In genomic region chrX:48715876-48716502, GRCh38 we compare ENCODE assay signal across 16 cellular contexts. TPM values are rescaled to one million over a fixed set of nuclear protein-coding genes. Genes with fewer than 3 reads are reported as not detected.
DNase-seq lines count a peak whose midpoint lies in the region; ATAC-seq, FAIRE-seq and TF ChIP-seq lines count a peak whose summit lies in the region.
"Had no signal": no experiment of that assay in that cellular context is flagged by ENCODE, and none has a peak within 500 bp of the region (broad histone marks: within the 10 kb centered on the region; RNA-seq: fewer than 3 reads in every experiment).

No MANE protein-coding gene starts in this region.

- POLR2A ChIA-PET in CD4-positive, alpha-beta memory T cell (lab: Charles Lee; ENCODE audit: partially characterized antibody) = interaction anchor here (1.1 to 8.7 kb wide), 2 partner anchors 21 to 86 kb away, joined by 3 to 82 read pairs; partner anchors contain the start of gene HDAC6
- POLR2A ChIA-PET in naive thymus-derived CD4-positive, alpha-beta T cell (lab: Charles Lee) = interaction anchor here (0.7 to 3.7 kb wide), 4 partner anchors 11 to 32 kb away, joined by 3 to 26 read pairs (median 8); partner anchors contain the start of gene WAS

- H3K4me1 Mint-ChIP-seq in CD4-positive, alpha-beta memory T cell = peaks cover 68 to 76% (median 72%) of the 10 kb centered on the region in 4 donors
- peaks cover 66% of the 10 kb centered on the region for H3K4me1 Mint-ChIP-seq in activated T-helper 1 cell treated with anti-CD3 and anti-CD28 coated beads, Interleukin-12 subunit alpha, Interleukin-12 subunit beta, Interleukin-2, Interleukin-4 antibody, amounts not matched to agents 30 ng/mL and 10 ng/mL and 1 ng/mL, durations not matched to agents 14 hours and 24 hours and 36 hours (ENCODE audit: low read depth)
- H3K4me1 Mint-ChIP-seq in naive thymus-derived CD4-positive, alpha-beta T cell = peaks cover 60 to 77% (median 74%) of the 10 kb centered on the region in 7 donors

- H3K9me3 Mint-ChIP-seq in CD4-positive, alpha-beta memory T cell = peaks cover 0 to 1% (median 0%) of the 10 kb centered on the region in 8 donors
- H3K9me3 Mint-ChIP-seq in activated T-helper 1 cell treated with anti-CD3 and anti-CD28 coated beads, Interleukin-12 subunit alpha, Interleukin-12 subunit beta, Interleukin-2, Interleukin-4 antibody, amounts not matched to agents 30 ng/mL and 10 ng/mL and 1 ng/mL, durations not matched to agents 14 hours and 24 hours and 36 hours = peaks cover 3% of the 10 kb centered on the region
- H3K9me3 Mint-ChIP-seq in naive thymus-derived CD4-positive, alpha-beta T cell = peaks cover 0 to 11% (median 0%) of the 10 kb centered on the region in 11 donors

- H3K36me3 Mint-ChIP-seq in CD4-positive, alpha-beta memory T cell = no peaks in the 10 kb centered on the region
- peaks cover 5% of the 10 kb centered on the region for H3K36me3 Mint-ChIP-seq in activated T-helper 1 cell treated with anti-CD3 and anti-CD28 coated beads, Interleukin-12 subunit alpha, Interleukin-12 subunit beta, Interleukin-2, Interleukin-4 antibody, amounts not matched to agents 30 ng/mL and 10 ng/mL and 1 ng/mL, durations not matched to agents 14 hours and 24 hours and 36 hours (ENCODE audit: low read depth)
- peaks cover 0 to 53% (median 0%) of the 10 kb centered on the region in 5 donors for H3K36me3 Mint-ChIP-seq in naive thymus-derived CD4-positive, alpha-beta T cell

- H3K27me3 Mint-ChIP-seq in CD4-positive, alpha-beta memory T cell = no peaks in the 10 kb centered on the region
- H3K27me3 Mint-ChIP-seq in activated T-helper 1 cell treated with anti-CD3 and anti-CD28 coated beads, Interleukin-12 subunit alpha, Interleukin-12 subunit beta, Interleukin-2, Interleukin-4 antibody, amounts not matched to agents 30 ng/mL and 10 ng/mL and 1 ng/mL, durations not matched to agents 14 hours and 24 hours and 36 hours (ENCODE audit: insufficient read depth) = no peaks in the 10 kb centered on the region
- H3K27me3 Mint-ChIP-seq in naive thymus-derived CD4-positive, alpha-beta T cell = peaks cover 0 to 2% (median 0%) of the 10 kb centered on the region in 5 donors

- TF ChIP-seq CTCF in GM12865 (IDR thresholded peaks at IDR 0.05; ENCODE audit: insufficient read depth, low read depth, low read length, missing control alignments) = no peak

- peak overlapping the region in 6 of 8 donors; percentile 22 to 74 (median 48) for H3K4me3 Mint-ChIP-seq in CD4-positive, alpha-beta memory T cell
- H3K4me3 Mint-ChIP-seq in activated T-helper 1 cell treated with anti-CD3 and anti-CD28 coated beads, Interleukin-12 subunit alpha, Interleukin-12 subunit beta, Interleukin-2, Interleukin-4 antibody, amounts not matched to agents 30 ng/mL and 10 ng/mL and 1 ng/mL, durations not matched to agents 14 hours and 24 hours and 36 hours = peak overlapping the region; percentile 17
- peak overlapping the region; percentile 6 to 80 (median 58) for H3K4me3 Mint-ChIP-seq in naive thymus-derived CD4-positive, alpha-beta T cell

- H3K36me3 ChIP-seq in CD4-positive, alpha-beta memory T cell (ENCODE audit: insufficient read depth, low read length) = no peaks in the 10 kb centered on the region
- no peaks in the 10 kb centered on the region for H3K36me3 ChIP-seq in naive thymus-derived CD4-positive, alpha-beta T cell (ENCODE audit: control insufficient read depth in 2 of 3, insufficient read depth in 3 of 3, low read length in 3 of 3)
- H3K36me3 ChIP-seq: BE2C, left lung, pancreas, tibial artery had no signal

- peaks cover 90% of the 10 kb centered on the region for H3K4me1 ChIP-seq in CD4-positive, alpha-beta memory T cell (ENCODE audit: insufficient read depth, low read length)
- H3K4me1 ChIP-seq in naive thymus-derived CD4-positive, alpha-beta T cell (ENCODE audit: control insufficient read depth in 2 of 2, insufficient read depth in 2 of 2, low read length in 2 of 2) = peaks cover 64 to 68% of the 10 kb centered on the region in 2 donors
- H3K4me1 ChIP-seq: BE2C, foreskin keratinocyte, left lung, pancreas, tibial artery had no signal

- intact Hi-C loops in CD4-positive, alpha-beta memory T cell (cut with micrococcal nuclease) = no loop called here
- intact Hi-C loops in activated T-helper 1 cell treated with anti-CD3 and anti-CD28 coated beads, Interleukin-12 subunit alpha, Interleukin-12 subunit beta, Interleukin-2, Interleukin-4 antibody, amounts not matched to agents 30 ng/mL and 10 ng/mL and 1 ng/mL, durations not matched to agents 14 hours and 24 hours and 36 hours (cut with micrococcal nuclease) = no loop called here
- intact Hi-C loops in naive thymus-derived CD4-positive, alpha-beta T cell (cut with micrococcal nuclease) = no loop called here

- CTCF ChIA-PET in CD4-positive, alpha-beta memory T cell (lab: Charles Lee; ENCODE audit: partially characterized antibody) = no interaction called here
- CTCF ChIA-PET in naive thymus-derived CD4-positive, alpha-beta T cell (lab: Charles Lee) = no interaction called here

- no peaks in the 10 kb centered on the region for H3K27me3 ChIP-seq in CD4-positive, alpha-beta memory T cell (ENCODE audit: insufficient read depth, low read length)
- H3K27me3 ChIP-seq in naive thymus-derived CD4-positive, alpha-beta T cell (ENCODE audit: control insufficient read depth in 2 of 2, insufficient read depth in 2 of 2, low read length in 2 of 2) = no peaks in the 10 kb centered on the region
- H3K27me3 ChIP-seq: BE2C, foreskin keratinocyte, left lung, pancreas, tibial artery had no signal

- peak overlapping the region; percentile 83 to 97 (median 94) for H3K27ac Mint-ChIP-seq in CD4-positive, alpha-beta memory T cell
- peak overlapping the region; percentile 76 for H3K27ac Mint-ChIP-seq in activated T-helper 1 cell treated with anti-CD3 and anti-CD28 coated beads, Interleukin-12 subunit alpha, Interleukin-12 subunit beta, Interleukin-2, Interleukin-4 antibody, amounts not matched to agents 30 ng/mL and 10 ng/mL and 1 ng/mL, durations not matched to agents 14 hours and 24 hours and 36 hours
- H3K27ac Mint-ChIP-seq in naive thymus-derived CD4-positive, alpha-beta T cell = peak overlapping the region; percentile 6 to 97 (median 90)

- H3K27ac ChIP-seq in CD4-positive, alpha-beta memory T cell (ENCODE audit: low read depth, low read length) = no peak overlapping the region
- peak overlapping the region; percentile 18 for H3K27ac ChIP-seq in naive thymus-derived CD4-positive, alpha-beta T cell (ENCODE audit: low read depth, low read length)
- H3K27ac ChIP-seq: foreskin keratinocyte, left lung, pancreas, tibial artery had no signal

- no peak for FAIRE-seq in frontal cortex (lab: Jason Lieb, UNC)
- FAIRE-seq: K562, pancreas had no signal

- no peak overlapping the region for H3K4me3 ChIP-seq in CD4-positive, alpha-beta memory T cell (ENCODE audit: low read length in 2 of 2)
- no peak overlapping the region for H3K4me3 ChIP-seq in GM12865 (ENCODE audit: low read depth, low read length)
- no peak overlapping the region for H3K4me3 ChIP-seq in naive thymus-derived CD4-positive, alpha-beta T cell (ENCODE audit: low read length)
- H3K4me3 ChIP-seq: K562, left lung, pancreas, tibial artery had no signal

- DNase-seq in CD4-positive, alpha-beta memory T cell = peak in 1 of 5 donors; percentile 21
- DNase-seq in GM12865 (ENCODE audit: low read depth) (peak; percentile 4), frontal cortex (ENCODE audit: low spot score in 2 of 2) (no peak), HPDE6-E6E7 (ENCODE audit: extremely low spot score) (no peak)
- no peak for DNase-seq in activated T-helper 1 cell treated with anti-CD3 and anti-CD28 coated beads, Interleukin-12 subunit alpha, Interleukin-12 subunit beta, Interleukin-2, Interleukin-4 antibody, amounts not matched to agents 30 ng/mL and 10 ng/mL and 1 ng/mL, durations not matched to agents 14 hours and 24 hours and 36 hours (ENCODE audit: low spot score)
- DNase-seq in naive thymus-derived CD4-positive, alpha-beta T cell = peak in 2 of 9 donors; percentile 26 to 28
- DNase-seq: anterior cingulate cortex, BE2C, DMS79, foreskin keratinocyte, left lung, NCI-H1417, pancreas, tibial artery had no signal

- H3K9me3 ChIP-seq in CD4-positive, alpha-beta memory T cell (ENCODE audit: control insufficient read depth in 1 of 2, low read length in 2 of 2) = no peaks in the 10 kb centered on the region
- no peaks in the 10 kb centered on the region for H3K9me3 ChIP-seq in naive thymus-derived CD4-positive, alpha-beta T cell (ENCODE audit: control insufficient read depth in 2 of 3, low read length in 3 of 3)
- H3K9me3 ChIP-seq: BE2C, left lung, pancreas, tibial artery had no signal

- no peak for ATAC-seq in naive thymus-derived CD4-positive, alpha-beta T cell
- no peak for ATAC-seq in GM21526 (IDR thresholded peaks at IDR 0.05; ENCODE audit: low FRiP score, unreplicated experiment)
- ATAC-seq: foreskin keratinocyte, K562, left lung, pancreas had no signal

RNA-seq across cellular contexts. Expression of gene SUV39H1, which starts 19.5 kb away (rescaled TPM):
- 10 to 100 TPM in 1 of 2 experiments, 1 to 10 TPM in 1; 8.7 to 10.2 TPM for total RNA-seq in CD4-positive, alpha-beta memory T cell
- 10 to 100 TPM; 12.4 to 15.6 TPM for polyA plus RNA-seq in CD4-positive, alpha-beta memory T cell
- total RNA-seq in activated T-helper 1 cell treated with anti-CD3 and anti-CD28 coated beads, Interleukin-12 subunit alpha, Interleukin-12 subunit beta, Interleukin-2, Interleukin-4 antibody, amounts not matched to agents 30 ng/mL and 10 ng/mL and 1 ng/mL, durations not matched to agents 14 hours and 24 hours and 36 hours = 27.5 and 27.7 TPM in 2 replicates
- total RNA-seq in naive thymus-derived CD4-positive, alpha-beta T cell = 10 to 100 TPM in 1 of 5 experiments, 1 to 10 TPM in 4; 4.6 to 23.3 (median 8.6) TPM
- 10 to 100 TPM; 10.1 to 13.6 TPM for polyA plus RNA-seq in naive thymus-derived CD4-positive, alpha-beta T cell
- total RNA-seq in frontal cortex = 2.9 TPM

RNA-seq across cellular contexts. Expression of gene WAS, which starts 32.4 kb away (rescaled TPM):
- total RNA-seq in CD4-positive, alpha-beta memory T cell = 100 to 1,000 TPM; 108 to 110 TPM
- 10 to 100 TPM; 13.4 to 33.8 TPM for polyA plus RNA-seq in CD4-positive, alpha-beta memory T cell
- 106 and 122 TPM in 2 replicates for total RNA-seq in activated T-helper 1 cell treated with anti-CD3 and anti-CD28 coated beads, Interleukin-12 subunit alpha, Interleukin-12 subunit beta, Interleukin-2, Interleukin-4 antibody, amounts not matched to agents 30 ng/mL and 10 ng/mL and 1 ng/mL, durations not matched to agents 14 hours and 24 hours and 36 hours
- 100 to 1,000 TPM in 4 of 5 experiments, 10 to 100 TPM in 1; 92.2 to 164 (median 105) TPM for total RNA-seq in naive thymus-derived CD4-positive, alpha-beta T cell
- 10 to 100 TPM; 18.6 to 28.8 TPM for polyA plus RNA-seq in naive thymus-derived CD4-positive, alpha-beta T cell
- total RNA-seq in frontal cortex = 2.0 TPM

RNA-seq across cellular contexts. Expression of gene GLOD5, which starts 45.6 kb away (rescaled TPM):
- total RNA-seq in CD4-positive, alpha-beta memory T cell = not detected
- not detected for polyA plus RNA-seq in CD4-positive, alpha-beta memory T cell
- not detected in 2 replicates for total RNA-seq in activated T-helper 1 cell treated with anti-CD3 and anti-CD28 coated beads, Interleukin-12 subunit alpha, Interleukin-12 subunit beta, Interleukin-2, Interleukin-4 antibody, amounts not matched to agents 30 ng/mL and 10 ng/mL and 1 ng/mL, durations not matched to agents 14 hours and 24 hours and 36 hours
- not detected for total RNA-seq in naive thymus-derived CD4-positive, alpha-beta T cell
- not detected for polyA plus RNA-seq in naive thymus-derived CD4-positive, alpha-beta T cell
- not detected for total RNA-seq in frontal cortex
- total RNA-seq: foreskin keratinocyte had no signal
- polyA plus RNA-seq: foreskin keratinocyte had no signal

Comparison
In these comparisons a context has a peak if more than half of its experiments do, and no peak if none do; other contexts are left out.
1. RNA of gene WAS, which starts 32.4 kb away (total RNA-seq): 106 to 122 TPM in activated T-helper 1 cell treated with anti-CD3 and anti-CD28 coated beads, Interleukin-12 subunit alpha, Interleukin-12 subunit beta, Interleukin-2, Interleukin-4 antibody, amounts not matched to agents 30 ng/mL and 10 ng/mL and 1 ng/mL, durations not matched to agents 14 hours and 24 hours and 36 hours, 108 to 110 TPM in CD4-positive, alpha-beta memory T cell and 92.2 to 164 TPM in naive thymus-derived CD4-positive, alpha-beta T cell; 2.0 TPM in frontal cortex (single experiment); every median in the first group is over 10 times any median in the second.
2. Peak in every context shown above with its lines, with median percentiles within 50 percentile points of each other: H3K27ac Mint-ChIP-seq and H3K4me3 Mint-ChIP-seq.